10 cellular contexts compared by ENCODE assay signal in the genomic region with DNA sequence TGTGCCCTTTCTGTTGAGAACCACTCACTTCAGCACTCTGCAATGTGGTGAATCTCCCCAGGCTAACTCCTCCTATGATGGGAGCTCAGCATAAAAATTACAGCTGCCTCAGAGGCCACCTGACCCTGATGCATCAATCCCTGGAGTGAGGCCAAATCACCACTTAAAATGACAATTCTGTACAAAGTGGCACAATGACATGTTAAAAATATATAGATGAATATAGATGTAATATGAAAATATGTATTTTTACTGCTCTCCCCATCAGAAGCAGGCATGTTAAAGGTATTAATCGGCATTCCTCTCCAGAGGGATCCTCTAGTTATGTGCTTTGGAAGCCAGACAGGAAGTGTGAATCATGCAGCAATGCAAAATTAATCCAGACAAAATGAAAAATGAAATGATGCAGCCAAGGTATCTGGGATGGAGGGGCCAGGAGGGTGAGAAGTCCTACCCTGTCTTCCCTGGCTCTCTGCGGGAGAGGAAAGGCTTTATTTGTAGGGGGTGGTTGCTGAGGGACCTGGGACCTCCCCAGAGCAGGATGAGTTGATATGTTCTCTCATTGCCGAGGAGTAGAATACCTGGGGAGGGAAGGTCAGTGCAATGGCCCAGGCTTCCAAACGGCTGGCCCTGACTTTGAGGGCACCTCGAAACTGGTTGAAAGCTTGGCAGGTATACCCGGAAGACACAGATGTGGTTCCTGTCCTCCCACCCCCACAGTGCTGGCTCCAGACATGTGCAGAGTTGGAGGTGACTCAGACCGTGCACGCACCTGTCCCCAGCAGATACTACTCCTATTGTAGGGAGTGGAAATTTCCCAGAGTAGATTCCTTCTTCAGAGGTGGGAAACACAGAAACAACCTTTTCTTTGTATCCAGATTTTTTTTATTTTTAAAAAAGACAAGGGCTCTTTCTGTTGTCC.
DNase-seq lines count a peak whose midpoint lies in the region; ATAC-seq and TF ChIP-seq lines count a peak whose summit lies in the region.
"Had no signal": no experiment of that assay in that cellular context is flagged by ENCODE, and none has a peak within 500 bp of the region (broad histone marks: within the 10 kb centered on the region; RNA-seq: fewer than 3 reads in every experiment).

No MANE protein-coding gene starts in this region.

- peak; percentile 44 for ATAC-seq in left colon
- ATAC-seq in HG02610 (IDR thresholded peaks at IDR 0.05; ENCODE audit: unreplicated experiment): no peak
- no peak for ATAC-seq in HG03045 (IDR thresholded peaks at IDR 0.05; ENCODE audit: unreplicated experiment)
- no peak for ATAC-seq in left lobe of liver
- ATAC-seq: K562 had no signal

- peak; percentile 58 for DNase-seq in AG10803 (ENCODE audit: low read depth)
- DNase-seq in M059J (ENCODE audit: low read depth): peak; percentile 65
- peak; percentile 95 for DNase-seq in SW480 (ENCODE audit: low spot score)
- no peak for DNase-seq in left colon
- no peak for DNase-seq in left lobe of liver (ENCODE audit: low spot score)
- no peak for DNase-seq in ACHN
- DNase-seq: GOT3 had no signal

- no peak for TF ChIP-seq CTCF in AG10803 (conservative IDR thresholded peaks at IDR 0.05; ENCODE audit: low read length)

- intact Hi-C loops in left colon (cut with DNase I, micrococcal nuclease): no loop called here

- no peak overlapping the region for H3K4me3 ChIP-seq in AG10803 (ENCODE audit: low read length)
- H3K4me3 ChIP-seq: K562 had no signal

- in situ Hi-C loops in ACHN (cut with HindIII; ENCODE audit: low pct_ligation_motif_present, low pct_unique_long_range_greater_than_20kb, low sequenced_read_pairs): no loop called here

Comparison
In these comparisons a context has a peak if more than half of its experiments do, and no peak if none do; other contexts are left out.
1. DNase-seq: peak in AG10803 (single experiment), M059J (single experiment) and SW480 (single experiment); none in left colon (0 of 2), left lobe of liver (single experiment) and ACHN (single experiment).